1 cellular context compared by ENCODE assay signal in genomic region chr3:133424937-133425869, GRCh38.
TF ChIP-seq lines count a peak whose summit lies in the region.

No MANE protein-coding gene starts in this region.

TF ChIP-seq in GM23338, 12 proteins besides CTCF, POLR2A, EP300 and RAD21 (continued from another document):
- TF ChIP-seq REST (IDR thresholded peaks at IDR 0.05; ENCODE audit: unreplicated experiment) (no peak), STAT1 (IDR thresholded peaks at IDR 0.05; ENCODE audit: unreplicated experiment) (no peak), ZNF331 (CRISPR knock-in tag; IDR thresholded peaks at IDR 0.05; ENCODE audit: low read depth) (no peak), JUNB (IDR thresholded peaks at IDR 0.05; ENCODE audit: unreplicated experiment) (no peak), ZNF462 (CRISPR knock-in tag; IDR thresholded peaks at IDR 0.05) (no peak)
TF ChIP-seq in GM23338: peak in this region for 0.
